Comparison of ENCODE assay signal across 11 cellular contexts in genomic region chr6:57048577-57048976, GRCh38. TPM values are rescaled to one million over a fixed set of nuclear protein-coding genes. Genes with fewer than 3 reads are reported as not detected.
DNase-seq lines count a peak whose midpoint lies in the region; ATAC-seq and TF ChIP-seq lines count a peak whose summit lies in the region.
"Had no signal": no experiment of that assay in that cellular context is flagged by ENCODE, and none has a peak within 500 bp of the region (broad histone marks: within the 10 kb centered on the region; RNA-seq: fewer than 3 reads in every experiment).

No MANE protein-coding gene starts in this region.

- no peaks in the 10 kb centered on the region for H3K9me3 Mint-ChIP-seq in GM23338
- H3K9me3 Mint-ChIP-seq in activated CD4-positive, alpha-beta memory T cell treated with anti-CD3 and anti-CD28 coated beads, Interleukin-2, amount 10 ng/mL, durations not matched to agents 7 days and 5 days, result no peaks in the 10 kb centered on the region

- no peaks in the 10 kb centered on the region for H3K9me2 ChIP-seq in GM23338 (ENCODE audit: insufficient read depth)
- H3K9me2 ChIP-seq in hepatocyte (replicated peaks; ENCODE audit: insufficient read depth), result no peaks in the 10 kb centered on the region

- 74% methylated on average over 5 of the region's 5 CpGs for WGBS in hepatocyte (ENCODE audit: low lambda C conversion rate, missing lambda C conversion rate)

- no peak for DNase-seq in AG04450 (ENCODE audit: low read depth, low spot score)
- no peak for DNase-seq in GM23338 (ENCODE audit: low spot score)
- DNase-seq in activated CD4-positive, alpha-beta memory T cell treated with anti-CD3 and anti-CD28 coated beads, Interleukin-2, amount 10 ng/mL, durations not matched to agents 7 days and 5 days, result no peak
- no peak for DNase-seq in hepatocyte (ENCODE audit: low spot score)
- no peak for DNase-seq in DMS153 treated with DMSO at 0.1 percent for 48 hours (lab: John Stamatoyannopoulos, UW; ENCODE audit: unreplicated experiment)
- no peak for DNase-seq in OCI-M2 (lab: John Stamatoyannopoulos, UW; ENCODE audit: unreplicated experiment)
- no peak for DNase-seq in T-helper 9 cell
- DNase-seq: activated gamma-delta T cell, NCI-H446 had no signal

- H4K20me1 ChIP-seq in GM23338 (replicated peaks; ENCODE audit: insufficient read depth), result no peaks in the 10 kb centered on the region
- peaks cover 21% of the 10 kb centered on the region for H4K20me1 ChIP-seq in hepatocyte (ENCODE audit: insufficient read depth, poor library complexity, severe bottlenecking)

- peaks cover 14% of the 10 kb centered on the region for H3K4me1 Mint-ChIP-seq in GM23338
- peaks cover 29% of the 10 kb centered on the region for H3K4me1 Mint-ChIP-seq in activated CD4-positive, alpha-beta memory T cell treated with anti-CD3 and anti-CD28 coated beads, Interleukin-2, amount 10 ng/mL, durations not matched to agents 7 days and 5 days

- peaks cover 34% of the 10 kb centered on the region for H3K79me2 ChIP-seq in GM23338 (replicated peaks; ENCODE audit: insufficient read depth)
- H3K79me2 ChIP-seq in hepatocyte, result peaks cover 44% of the 10 kb centered on the region

- H3K4me1 ChIP-seq in GM23338 (ENCODE audit: insufficient read depth) (peaks cover 13% of the 10 kb centered on the region), hepatocyte (ENCODE audit: insufficient read depth) (peaks cover 18% of the 10 kb centered on the region)

- H3K9me3 ChIP-seq in AG04450 (ENCODE audit: control insufficient read depth, insufficient read depth, low read length), result no peaks in the 10 kb centered on the region
- H3K9me3 ChIP-seq in hepatocyte (ENCODE audit: low read depth), result no peaks in the 10 kb centered on the region

- H3K27me3 Mint-ChIP-seq in GM23338 (ENCODE audit: insufficient read depth, low read depth, poor library complexity), result peaks cover 3% of the 10 kb centered on the region
- H3K27me3 Mint-ChIP-seq in activated CD4-positive, alpha-beta memory T cell treated with anti-CD3 and anti-CD28 coated beads, Interleukin-2, amount 10 ng/mL, durations not matched to agents 7 days and 5 days, result peaks cover 21% of the 10 kb centered on the region

- ATAC-seq in GM23338, result no peak
- no peak for ATAC-seq in GM21717 (IDR thresholded peaks at IDR 0.05; ENCODE audit: unreplicated experiment)

- H2AFZ ChIP-seq in GM23338, result no peak overlapping the region
- no peak overlapping the region for H2AFZ ChIP-seq in hepatocyte

- no peaks in the 10 kb centered on the region for H3F3A ChIP-seq in GM23338 (replicated peaks; ENCODE audit: low read depth)

- H3K36me3 ChIP-seq in GM23338 (ENCODE audit: insufficient read depth) (peaks cover 19% of the 10 kb centered on the region; the same call in 1 of the 2 replicates), hepatocyte (replicated peaks; ENCODE audit: insufficient read depth, low read depth) (no peaks in the 10 kb centered on the region)

- H3K27me3 ChIP-seq in AG04450 (ENCODE audit: control insufficient read depth, insufficient read depth, low read length) (peaks cover 2% of the 10 kb centered on the region), GM23338 (ENCODE audit: insufficient read depth) (no peaks in the 10 kb centered on the region; the same call in 1 of the 2 replicates), hepatocyte (no peaks in the 10 kb centered on the region)

- TF ChIP-seq CTCF in AG04450 (IDR thresholded peaks at IDR 0.05; ENCODE audit: low read depth, low read length) (no peak), GM23338 (conservative IDR thresholded peaks at IDR 0.05; ENCODE audit: low read depth in 2 of 2) (no peak), hepatocyte (IDR thresholded peaks at IDR 0.05; ENCODE audit: poor library complexity) (no peak)

- H3K36me3 Mint-ChIP-seq in GM23338 (ENCODE audit: low read depth), result peaks cover 42% of the 10 kb centered on the region
- H3K36me3 Mint-ChIP-seq in activated CD4-positive, alpha-beta memory T cell treated with anti-CD3 and anti-CD28 coated beads, Interleukin-2, amount 10 ng/mL, durations not matched to agents 7 days and 5 days (ENCODE audit: low read depth), result peaks cover 47% of the 10 kb centered on the region

- POLR2A ChIA-PET in AG04450 (lab: Yijun Ruan, JAX), result no interaction called here
- POLR2A ChIA-PET in activated CD4-positive, alpha-beta memory T cell treated with anti-CD3 and anti-CD28 coated beads, Interleukin-2, amount 10 ng/mL, durations not matched to agents 7 days and 5 days (lab: Charles Lee), result interaction anchor here (0.6 kb wide), 1 partner anchor 221 kb away, joined by 3 read pairs; no protein-coding TSS in a partner anchor

- H3K27ac Mint-ChIP-seq in GM23338, result no peak overlapping the region
- H3K27ac Mint-ChIP-seq in activated CD4-positive, alpha-beta memory T cell treated with anti-CD3 and anti-CD28 coated beads, Interleukin-2, amount 10 ng/mL, durations not matched to agents 7 days and 5 days, result peak overlapping the region; percentile 11

- peak overlapping the region; percentile 63; the same call in 2 of the 3 replicates for H3K4me3 Mint-ChIP-seq in GM23338
- peak overlapping the region; percentile 76 for H3K4me3 Mint-ChIP-seq in activated CD4-positive, alpha-beta memory T cell treated with anti-CD3 and anti-CD28 coated beads, Interleukin-2, amount 10 ng/mL, durations not matched to agents 7 days and 5 days

- H3K4me3 ChIP-seq in AG04450 (ENCODE audit: low read depth, low read length) (peak overlapping the region; percentile 37), GM23338 (peak overlapping the region; percentile 24; the same call in 1 of the 2 replicates), hepatocyte (peak overlapping the region; percentile 47)
- H3K4me3 ChIP-seq: lung had no signal

- CTCF ChIA-PET in AG04450 (lab: Charles Lee), result no interaction called here
- CTCF ChIA-PET in activated CD4-positive, alpha-beta memory T cell treated with anti-CD3 and anti-CD28 coated beads, Interleukin-2, amount 10 ng/mL, durations not matched to agents 7 days and 5 days (lab: Charles Lee), result no interaction called here

- H3K4me2 ChIP-seq in GM23338, result peak overlapping the region; percentile 69
- H3K4me2 ChIP-seq in hepatocyte, result peak overlapping the region; percentile 83

- H3K27ac ChIP-seq in AG04450 (ENCODE audit: low read depth, low read length) (no peak overlapping the region), GM23338 (ENCODE audit: low read depth) (no peak overlapping the region), hepatocyte (peak overlapping the region; percentile 1)

TF ChIP-seq in GM23338, 12 proteins besides CTCF, POLR2A, EP300 and RAD21 (continues in another document):
- TF ChIP-seq POLR2AphosphoS5 (IDR thresholded peaks at IDR 0.05; ENCODE audit: low read depth), result no peak
- no peak for TF ChIP-seq ZNF331 (CRISPR knock-in tag; IDR thresholded peaks at IDR 0.05; ENCODE audit: low read depth)
- TF ChIP-seq ZNF114 (CRISPR knock-in tag; IDR thresholded peaks at IDR 0.05), result no peak
- no peak for TF ChIP-seq ETS1 (IDR thresholded peaks at IDR 0.05)
- TF ChIP-seq EZH2phosphoT487 (IDR thresholded peaks at IDR 0.05; ENCODE audit: unreplicated experiment), result no peak
- TF ChIP-seq NANOG (IDR thresholded peaks at IDR 0.05; ENCODE audit: borderline replicate concordance), result no peak
- no peak for TF ChIP-seq CREB1 (CRISPR knock-in tag; IDR thresholded peaks at IDR 0.05; ENCODE audit: low read depth)

RNA-seq across cellular contexts. Expression of gene KIAA1586, which starts 2.1 kb away (rescaled TPM):
- polyA plus RNA-seq in AG04450 (2011; rRNA removed) (7.4 and 10.8 TPM in 2 replicates), GM23338 (2016; fragmentation: Nextera tagmentation; extraction: Ambion mirVana) (30.2 and 37.7 TPM in 2 replicates), hepatocyte (11.5 and 11.9 TPM in 2 replicates)
- 4.1 and 10.4 TPM in 2 replicates for polyA minus RNA-seq in AG04450 (2011; rRNA and poly(A)+ RNA removed)
- total RNA-seq in GM23338 (2014; rRNA removed; shearing (Covaris generic)), result 21.3 and 24.0 TPM in 2 replicates
- total RNA-seq in activated CD4-positive, alpha-beta memory T cell treated with anti-CD3 and anti-CD28 coated beads, Interleukin-2, amount 10 ng/mL, durations not matched to agents 7 days and 5 days, result 10 to 100 TPM; 11.8 to 12.6 TPM
- total RNA-seq in hepatocyte, result 17.9 and 18.6 TPM in 2 replicates

RNA-seq across cellular contexts. Expression of gene ZNF451, which starts 41.4 kb away (rescaled TPM):
- 24.3 and 31.6 TPM in 2 replicates for polyA plus RNA-seq in AG04450 (2011; rRNA removed)
- 45.1 and 73.3 TPM in 2 replicates for polyA minus RNA-seq in AG04450 (2011; rRNA and poly(A)+ RNA removed)
- total RNA-seq in GM23338 (2014; rRNA removed; shearing (Covaris generic)), result 50.7 and 54.1 TPM in 2 replicates
- 43.1 and 44.8 TPM in 2 replicates for polyA plus RNA-seq in GM23338 (2016; fragmentation: Nextera tagmentation; extraction: Ambion mirVana)
- total RNA-seq in activated CD4-positive, alpha-beta memory T cell treated with anti-CD3 and anti-CD28 coated beads, Interleukin-2, amount 10 ng/mL, durations not matched to agents 7 days and 5 days, result 10 to 100 TPM; 55.9 to 56.4 TPM
- total RNA-seq in hepatocyte, result 53.1 and 63.4 TPM in 2 replicates
- polyA plus RNA-seq in hepatocyte, result 12.1 and 15.8 TPM in 2 replicates
